In the genomic region with DNA sequence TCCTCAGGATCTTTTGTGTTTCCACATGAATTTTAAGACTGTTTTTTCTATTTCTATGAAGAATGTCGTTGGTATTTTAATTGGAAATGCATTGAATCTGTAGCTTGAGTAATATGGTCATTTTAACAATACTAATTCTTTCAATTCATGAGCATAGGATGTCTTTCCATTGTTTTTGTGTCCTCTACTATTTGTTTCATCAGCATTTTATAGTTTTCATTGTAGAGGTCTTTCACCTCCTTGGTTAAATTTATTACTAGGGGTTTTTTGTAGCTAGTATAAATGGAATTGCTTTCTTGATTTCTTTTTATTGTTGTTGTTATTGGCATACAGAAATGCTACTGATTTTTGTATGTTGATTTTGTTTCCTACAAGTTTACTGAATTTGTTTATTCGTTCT, we compare ENCODE assay signal across 8 cellular contexts.
"Had no signal": no experiment of that assay in that cellular context is flagged by ENCODE, and none has a peak within 500 bp of the region (broad histone marks: within the 10 kb centered on the region; RNA-seq: fewer than 3 reads in every experiment).

No MANE protein-coding gene starts in this region.

- H3K9ac ChIP-seq: KMS-11 had no signal

- ATAC-seq: HepG2 had no signal

- FAIRE-seq: HepG2, HTR-8/SVneo had no signal

- H3K4me2 ChIP-seq: KMS-11 had no signal

- H3K4me1 Mint-ChIP-seq: IgD-negative memory B cell had no signal

- H3K27ac ChIP-seq: HL-60, KMS-11 had no signal

- H3K27me3 Mint-ChIP-seq: IgD-negative memory B cell had no signal

- H3K27ac Mint-ChIP-seq: IgD-negative memory B cell had no signal

- DNase-seq: IMR-90, KBM-7, KG1 had no signal
